ENCODE assay signal across 8 cellular contexts in genomic region chr9:37466037-37466709, GRCh38. TPM values are rescaled to one million over a fixed set of nuclear protein-coding genes. Genes with fewer than 3 reads are reported as not detected.
DNase-seq lines count a peak whose midpoint lies in the region; TF ChIP-seq lines count a peak whose summit lies in the region.

No MANE protein-coding gene starts in this region.

- in situ Hi-C loops in G401 (cut with HindIII; ENCODE audit: low sequenced_read_pairs) (no loop called here), HAP-1 (cut with MboI; ENCODE audit: low sequenced_read_pairs) (no loop called here)

- no peaks in the 10 kb centered on the region for H3K36me3 ChIP-seq in HAP-1 (replicated peaks)
- H3K36me3 ChIP-seq in stomach smooth muscle (ENCODE audit: control insufficient read depth in 2 of 2, insufficient read depth in 2 of 2, low read length in 2 of 2), result no peaks in the 10 kb centered on the region

- H3K9me3 ChIP-seq in HAP-1 (no peaks in the 10 kb centered on the region; the same call in 1 of the 2 replicates), stomach smooth muscle (ENCODE audit: control insufficient read depth in 2 of 2, low read length in 2 of 2) (no peaks in the 10 kb centered on the region)

- H3K27ac ChIP-seq in stomach smooth muscle (ENCODE audit: low read length), result peak overlapping the region; percentile 96

- no peaks in the 10 kb centered on the region for H3K27me3 ChIP-seq in HAP-1 (ENCODE audit: low read depth)
- no peaks in the 10 kb centered on the region for H3K27me3 ChIP-seq in stomach smooth muscle (ENCODE audit: control insufficient read depth in 1 of 2, insufficient read depth in 2 of 2, low read length in 2 of 2)

- peak; percentile 73 for DNase-seq in G401 (ENCODE audit: low spot score)
- DNase-seq in HAP-1 (ENCODE audit: low spot score in 2 of 2), result peak in 1 of 2 experiments; percentile 26
- peak; percentile 77 for DNase-seq in NCI-H1092 treated with DMSO at 0.1 percent for 48 hours (lab: John Stamatoyannopoulos, UW)
- peak; percentile 7 for DNase-seq in activated CD4-positive, alpha-beta T cell treated with anti-CD3 and anti-CD28 coated beads, Interleukin-2, amount 50 U/mL, for 1 hour
- DNase-seq in epithelial cell of esophagus (ENCODE audit: low read depth), result peak; percentile 83
- DNase-seq in midbrain (lab: John Stamatoyannopoulos, UW), result peak; percentile 66
- no peak for DNase-seq in GOT3 (lab: John Stamatoyannopoulos, UW)

- H3K4me1 ChIP-seq in HAP-1 (peaks cover 23% of the 10 kb centered on the region), stomach smooth muscle (ENCODE audit: control insufficient read depth, insufficient read depth, low read length) (peaks cover 26% of the 10 kb centered on the region)

- no peak for TF ChIP-seq CTCF in epithelial cell of esophagus (IDR thresholded peaks at IDR 0.05; ENCODE audit: insufficient read depth, low read depth, low read length, missing control alignments)

- H3K9ac ChIP-seq in stomach smooth muscle (ENCODE audit: low read length in 2 of 2), result peak overlapping the region; percentile 70 to 80

- peak overlapping the region; percentile 87 for H3K4me3 ChIP-seq in HAP-1
- peak overlapping the region; percentile 96 for H3K4me3 ChIP-seq in epithelial cell of esophagus (ENCODE audit: low read length)
- peak overlapping the region; percentile 80 to 86 for H3K4me3 ChIP-seq in stomach smooth muscle (ENCODE audit: low read length in 2 of 2)

RNA-seq across cellular contexts. Expression of gene ZBTB5, which starts 0.9 kb away (rescaled TPM):
- total RNA-seq in G401 (2014; rRNA removed; shearing (Covaris generic)), result 18.8 and 20.7 TPM in 2 replicates

RNA-seq across cellular contexts. Expression of gene POLR1E, which starts 19.6 kb away (rescaled TPM):
- total RNA-seq in G401 (2014; rRNA removed; shearing (Covaris generic)), result 37.5 and 44.2 TPM in 2 replicates

RNA-seq across cellular contexts. Expression of gene GRHPR, which starts 43.7 kb away (rescaled TPM):
- total RNA-seq in G401 (2014; rRNA removed; shearing (Covaris generic)), result 181 and 183 TPM in 2 replicates
